Comparison of ENCODE assay signal across 8 cellular contexts in the genomic region with DNA sequence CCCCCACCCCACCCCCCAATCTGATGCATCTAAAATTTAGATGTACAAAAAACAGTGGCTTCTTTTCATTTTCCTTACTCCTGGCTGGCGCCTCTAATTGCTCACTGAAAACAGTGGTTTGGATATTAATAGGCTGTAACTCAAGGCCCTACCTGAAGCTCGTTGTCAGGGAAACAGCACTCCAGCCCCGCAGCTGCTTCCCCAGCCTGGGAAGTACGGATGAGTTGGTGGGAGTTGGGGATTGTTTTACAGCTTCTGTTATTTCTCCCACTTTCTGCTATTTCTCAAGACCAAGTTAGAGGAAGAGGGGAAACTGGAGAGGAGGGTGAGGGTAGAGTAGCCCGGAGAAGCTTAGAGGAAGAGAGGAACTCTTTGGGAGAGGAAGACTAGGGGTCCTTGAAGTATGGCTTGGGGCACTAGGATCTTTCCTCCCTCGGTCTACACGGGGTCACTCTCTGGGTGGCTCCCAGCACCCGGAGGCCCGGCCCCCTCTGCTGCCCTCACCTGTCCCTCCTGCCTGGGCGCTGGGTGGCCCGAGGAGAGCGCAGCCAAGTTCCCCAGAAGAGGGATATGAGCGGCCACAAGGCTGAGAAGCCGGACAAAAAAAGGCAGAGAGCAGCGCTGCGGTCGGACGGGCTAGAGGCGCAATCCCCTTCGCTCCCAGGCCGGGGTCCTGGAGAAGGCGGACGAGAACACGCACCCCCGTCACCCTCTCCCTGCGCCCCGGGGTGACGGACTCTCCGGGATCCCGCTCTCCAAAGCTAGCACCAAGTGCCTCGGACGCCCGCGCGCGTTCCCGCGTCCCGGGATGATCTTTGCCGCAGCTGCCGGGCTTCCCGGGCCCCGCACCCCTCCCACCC. TPM values are rescaled to one million over a fixed set of nuclear protein-coding genes. Genes with fewer than 3 reads are reported as not detected.
A peak's percentile ranks its signal among the peaks of the same experiment; 100 is the strongest.
DNase-seq lines count a peak whose midpoint lies in the region; ATAC-seq and TF ChIP-seq lines count a peak whose summit lies in the region.

No MANE protein-coding gene starts in this region.

- intact Hi-C loops in A673 (cut with micrococcal nuclease; ENCODE audit: unreplicated experiment): no loop called here

- H3K9me3 ChIP-seq in A673 (ENCODE audit: low read depth, low read length, poor library complexity, severe bottlenecking) (no peaks in the 10 kb centered on the region), GM23248 (ENCODE audit: low read depth) (no peaks in the 10 kb centered on the region), SJCRH30 (replicated peaks) (no peaks in the 10 kb centered on the region), cardiac muscle cell (ENCODE audit: low read depth) (no peaks in the 10 kb centered on the region)

- H3K4me3 ChIP-seq in A673 (ENCODE audit: low read depth, low read length, poor library complexity, severe bottlenecking): peak overlapping the region; percentile 62
- peak overlapping the region; percentile 33 for H3K4me3 ChIP-seq in GM23248
- peak overlapping the region; percentile 43 for H3K4me3 ChIP-seq in SJCRH30
- H3K4me3 ChIP-seq in cardiac muscle cell: peak overlapping the region; percentile 73
- H3K4me3 ChIP-seq in retinal pigment epithelial cell (ENCODE audit: low read length): peak overlapping the region; percentile 53

- WGBS in GM23248 (ENCODE audit: low coverage in 1 of 2, low lambda C conversion rate in 2 of 2, missing lambda C conversion rate in 2 of 2), 2 experiments: 8 to 14% methylated on average over 21 to 42 of the region's 43 CpGs

- no peak for ATAC-seq in HG02973 (IDR thresholded peaks at IDR 0.05; ENCODE audit: unreplicated experiment)

- no peak for TF ChIP-seq CTCF in A673 (conservative IDR thresholded peaks at IDR 0.05; ENCODE audit: low read depth, low read length)
- no peak for TF ChIP-seq CTCF in cardiac muscle cell (IDR thresholded peaks at IDR 0.05; ENCODE audit: low read depth, low read length)
- TF ChIP-seq CTCF in retinal pigment epithelial cell (conservative IDR thresholded peaks at IDR 0.05; ENCODE audit: low read depth, low read length): no peak

- H3K27me3 ChIP-seq in A673 (replicated peaks; ENCODE audit: insufficient read depth, low read depth, low read length, poor library complexity) (peaks cover 64% of the 10 kb centered on the region), GM23248 (replicated peaks; ENCODE audit: insufficient read depth) (peaks cover 95% of the 10 kb centered on the region), SJCRH30 (peaks cover 32% of the 10 kb centered on the region), cardiac muscle cell (peaks cover 84% of the 10 kb centered on the region)

- no peaks in the 10 kb centered on the region for H3K36me3 ChIP-seq in A673 (ENCODE audit: insufficient read depth, low read length, poor library complexity, severe bottlenecking)
- H3K36me3 ChIP-seq in GM23248 (ENCODE audit: low read depth): no peaks in the 10 kb centered on the region
- no peaks in the 10 kb centered on the region for H3K36me3 ChIP-seq in SJCRH30
- no peaks in the 10 kb centered on the region for H3K36me3 ChIP-seq in cardiac muscle cell

- H3K4me1 ChIP-seq in A673 (ENCODE audit: insufficient read depth, low read length, poor library complexity, severe bottlenecking) (no peaks in the 10 kb centered on the region), GM23248 (ENCODE audit: insufficient read depth) (no peaks in the 10 kb centered on the region), SJCRH30 (no peaks in the 10 kb centered on the region), cardiac muscle cell (ENCODE audit: low read depth) (no peaks in the 10 kb centered on the region)

- no peak overlapping the region for H3K4me2 ChIP-seq in GM23248 (ENCODE audit: unreplicated experiment)

- BruUV-seq in A673 (replicated peaks; lab: Mats Ljungman, UMichigan): no TSS peak

- H4K20me1 ChIP-seq in GM23248 (ENCODE audit: insufficient read depth): no peaks in the 10 kb centered on the region

- H3F3A ChIP-seq in GM23248 (ENCODE audit: insufficient read depth): no peaks in the 10 kb centered on the region

- H3K9me2 ChIP-seq in GM23248 (ENCODE audit: insufficient read depth): no peaks in the 10 kb centered on the region

- CTCF ChIA-PET in A673 (lab: Charles Lee): interaction anchor here (0.6 to 1.6 kb wide), 4 partner anchors 9 to 439 kb away, joined by 3 to 8 read pairs (median 6); no protein-coding TSS in a partner anchor

- H3K27ac ChIP-seq in A673 (ENCODE audit: low read depth, low read length, poor library complexity, severe bottlenecking) (no peak overlapping the region), GM23248 (no peak overlapping the region), SJCRH30 (no peak overlapping the region), cardiac muscle cell (no peak overlapping the region)

- no peaks in the 10 kb centered on the region for H3K79me2 ChIP-seq in GM23248 (ENCODE audit: insufficient read depth)

- POLR2A ChIA-PET in A673 (lab: Charles Lee; ENCODE audit: low non-redundant PET): no interaction called here

- H2AFZ ChIP-seq in GM23248: no peak overlapping the region

- in situ Hi-C loops in GM23248 (cut with MboI): no loop called here

- DNase-seq in A673 (ENCODE audit: low spot score) (no peak), GM23248 (peak; percentile 5), SJCRH30 (no peak), cardiac muscle cell (ENCODE audit: low read depth in 1 of 2, low spot score in 1 of 2) (peak in 1 of 2 donors; percentile 43), retinal pigment epithelial cell (ENCODE audit: low read depth) (no peak), NCI-H774 (lab: John Stamatoyannopoulos, UW) (no peak), hippocampal formation (lab: John Stamatoyannopoulos, UW) (no peak)

- H3K9ac ChIP-seq in GM23248: no peak overlapping the region

RNA-seq across cellular contexts. Expression of a gene that starts 0.7 kb away (rescaled TPM):
- total RNA-seq in A673 (2021) (0.43 and 0.70 TPM in 2 replicates), cardiac muscle cell (9.2 and 13.6 TPM in 2 replicates)
- 0.11 and 0.51 TPM in 2 replicates for total RNA-seq in GM23248 (2014; rRNA removed; shearing (Covaris generic))
- polyA plus RNA-seq in GM23248 (2016; fragmentation: Nextera tagmentation; extraction: Ambion mirVana) (0.06 TPM in 1 of 2 replicates, not detected in the other), cardiac muscle cell (6.4 and 9.9 TPM in 2 replicates)
- total RNA-seq in SJCRH30 (2014; rRNA removed; shearing (Covaris generic)): 1.4 TPM in 2 replicates

RNA-seq across cellular contexts. Expression of a gene that starts 35.2 kb away (rescaled TPM):
- 61.9 and 65.2 TPM in 2 replicates for total RNA-seq in A673 (2021)
- 69.1 and 74.5 TPM in 2 replicates for total RNA-seq in GM23248 (2014; rRNA removed; shearing (Covaris generic))
- polyA plus RNA-seq in GM23248 (2016; fragmentation: Nextera tagmentation; extraction: Ambion mirVana): 152 and 162 TPM in 2 replicates
- total RNA-seq in SJCRH30 (2014; rRNA removed; shearing (Covaris generic)): 33.1 and 33.3 TPM in 2 replicates
- 21.6 and 28.9 TPM in 2 replicates for total RNA-seq in cardiac muscle cell
- polyA plus RNA-seq in cardiac muscle cell: 107 and 120 TPM in 2 replicates
